17 cellular contexts compared by ENCODE assay signal in genomic region chr5:55370291-55370925, GRCh38.
DNase-seq lines count a peak whose midpoint lies in the region; ATAC-seq and TF ChIP-seq lines count a peak whose summit lies in the region.
"Had no signal": no experiment of that assay in that cellular context is flagged by ENCODE, and none has a peak within 500 bp of the region (broad histone marks: within the 10 kb centered on the region; RNA-seq: fewer than 3 reads in every experiment).

No MANE protein-coding gene starts in this region.

- peak overlapping the region; percentile 66 for H2AK5ac ChIP-seq in mesenchymal stem cell (ENCODE audit: low read length, severe bottlenecking)

- H3K23ac ChIP-seq in mesenchymal stem cell (ENCODE audit: low read length in 2 of 2) = no peak overlapping the region

- H3K27ac ChIP-seq in mesenchymal stem cell (ENCODE audit: low read length, poor library complexity, severe bottlenecking) (peak overlapping the region; percentile 89), osteoblast (ENCODE audit: low read depth, low read length) (no peak overlapping the region)

- H3K9me3 ChIP-seq in mesenchymal stem cell (ENCODE audit: control insufficient read depth, low read length) (peaks cover 3% of the 10 kb centered on the region), osteoblast (ENCODE audit: low read depth, low read length) (no peaks in the 10 kb centered on the region)

- peak overlapping the region; percentile 72 for H3K27ac Mint-ChIP-seq in Calu3 (ENCODE audit: unreplicated experiment)
- H3K27ac Mint-ChIP-seq: CD4-positive, CD25-positive, alpha-beta regulatory T cell had no signal

- no peak overlapping the region for H3K4ac ChIP-seq in mesenchymal stem cell (ENCODE audit: low read depth in 1 of 2, low read length in 2 of 2)

- no peaks in the 10 kb centered on the region for H3K79me2 ChIP-seq in osteoblast (ENCODE audit: insufficient read depth, low read length)

- CTCF ChIA-PET in Calu3 (lab: Charles Lee) = no interaction called here

- H3K4me1 ChIP-seq in mesenchymal stem cell (ENCODE audit: control insufficient read depth, insufficient read depth, low read depth, low read length) (peaks cover 3% of the 10 kb centered on the region), osteoblast (ENCODE audit: insufficient read depth, low read length) (no peaks in the 10 kb centered on the region)

- H4K20me1 ChIP-seq in osteoblast (ENCODE audit: insufficient read depth, low read length) = no peaks in the 10 kb centered on the region

- TF ChIP-seq CTCF in Calu3 (IDR thresholded peaks at IDR 0.05; ENCODE audit: unreplicated experiment) (no peak), osteoblast (IDR thresholded peaks at IDR 0.05; ENCODE audit: extremely low read depth, low read depth, low read length) (no peak)

- peaks cover 16% of the 10 kb centered on the region for H3K79me1 ChIP-seq in mesenchymal stem cell (replicated peaks; ENCODE audit: low read length, poor library complexity, severe bottlenecking)

- peaks cover 12% of the 10 kb centered on the region for H3K4me1 Mint-ChIP-seq in Calu3 (ENCODE audit: low read depth, unreplicated experiment)

- H2BK12ac ChIP-seq in mesenchymal stem cell (ENCODE audit: low read length in 2 of 2) = no peak overlapping the region

- no peak overlapping the region for H2BK5ac ChIP-seq in mesenchymal stem cell (ENCODE audit: low read depth, low read length, poor library complexity, severe bottlenecking)

- ATAC-seq in GM21529 (IDR thresholded peaks at IDR 0.05; ENCODE audit: unreplicated experiment) (peak; percentile 45), HG03460 (IDR thresholded peaks at IDR 0.05; ENCODE audit: unreplicated experiment) (no peak)

- H3K27me3 ChIP-seq in mesenchymal stem cell (ENCODE audit: control insufficient read depth in 1 of 2, insufficient read depth in 1 of 2, low read length in 2 of 2) (no peaks in the 10 kb centered on the region), osteoblast (ENCODE audit: insufficient read depth, low read length) (no peaks in the 10 kb centered on the region)

- no peak for DNase-seq in Calu3
- peak; percentile 4 for DNase-seq in astrocyte of the hippocampus (ENCODE audit: low read depth, low spot score)
- no peak for DNase-seq in mesenchymal stem cell
- DNase-seq in osteoblast (ENCODE audit: insufficient read length, low spot score, missing footprints) = no peak
- DNase-seq in SK-N-DZ (ENCODE audit: low spot score) = no peak
- no peak for DNase-seq in central memory CD4-positive, alpha-beta T cell
- DNase-seq: AML-193; CD4-positive, CD25-positive, alpha-beta regulatory T cell; GOT3; IMR-90; Kasumi-1; NCI-H1105 treated with DMSO at 0.1 percent for 48 hours; NCI-H187; NCI-H510A treated with DMSO at 0.1 percent for 48 hours; SHP77 treated with DMSO at 0.1 percent for 48 hours had no signal

- H3K4me3 ChIP-seq in mesenchymal stem cell (ENCODE audit: insufficient read depth in 1 of 2, low read depth in 1 of 2, low read length in 2 of 2) (no peak overlapping the region), osteoblast (ENCODE audit: insufficient read depth, low read length) (no peak overlapping the region)

- no peak overlapping the region for H3K9ac ChIP-seq in mesenchymal stem cell (ENCODE audit: low read length)

- H2BK15ac ChIP-seq in mesenchymal stem cell (ENCODE audit: low read depth, poor library complexity, severe bottlenecking) = no peak overlapping the region

- H3K18ac ChIP-seq in mesenchymal stem cell (ENCODE audit: low read depth in 1 of 2, low read length in 2 of 2) = no peak overlapping the region

- intact Hi-C loops in Calu3 (cut with micrococcal nuclease; ENCODE audit: unreplicated experiment) = no loop called here

- no peak overlapping the region for H4K8ac ChIP-seq in mesenchymal stem cell (ENCODE audit: low read length)

- H3K14ac ChIP-seq in mesenchymal stem cell (ENCODE audit: low read length in 2 of 2) = no peak overlapping the region

- WGBS in mesenchymal stem cell = 50% methylated on average over 1 of the region's 1 CpG

- peaks cover 7% of the 10 kb centered on the region for H3K9me3 Mint-ChIP-seq in Calu3 (ENCODE audit: low read depth, unreplicated experiment)

- peaks cover 7 to 69% of the 10 kb centered on the region in 2 experiments for H3K36me3 ChIP-seq in mesenchymal stem cell (ENCODE audit: control insufficient read depth in 1 of 2, insufficient read depth in 2 of 2, low read depth in 1 of 2, low read length in 2 of 2)
- peaks cover 12% of the 10 kb centered on the region for H3K36me3 ChIP-seq in osteoblast (ENCODE audit: insufficient read depth, low read length)

- H3K4me3 Mint-ChIP-seq in Calu3 (ENCODE audit: low read depth, unreplicated experiment) = no peak overlapping the region
- H3K4me3 Mint-ChIP-seq: CD4-positive, CD25-positive, alpha-beta regulatory T cell had no signal

- no peak overlapping the region for H4K91ac ChIP-seq in mesenchymal stem cell (ENCODE audit: low read length)

- peaks cover 25% of the 10 kb centered on the region for H3K36me3 Mint-ChIP-seq in Calu3 (ENCODE audit: insufficient read depth, unreplicated experiment)

- no TSS peak for BruUV-seq in Calu3 (replicated peaks; lab: Mats Ljungman, UMichigan)

- H3K27me3 Mint-ChIP-seq in Calu3 (ENCODE audit: unreplicated experiment) = no peaks in the 10 kb centered on the region
- H3K27me3 Mint-ChIP-seq: CD4-positive, CD25-positive, alpha-beta regulatory T cell had no signal

- H3K4me2 ChIP-seq in mesenchymal stem cell (ENCODE audit: low read length, poor library complexity, severe bottlenecking) = peak overlapping the region; percentile 28
- no peak overlapping the region for H3K4me2 ChIP-seq in osteoblast (ENCODE audit: insufficient read depth, low read length)

- no peak overlapping the region for H2AFZ ChIP-seq in mesenchymal stem cell (ENCODE audit: low read depth, low read length)
- no peak overlapping the region for H2AFZ ChIP-seq in osteoblast (ENCODE audit: low read length)

- no peak overlapping the region for H2BK120ac ChIP-seq in mesenchymal stem cell (ENCODE audit: low read depth, low read length)
